ENCODE assay signal across 8 cellular contexts in the genomic region with DNA sequence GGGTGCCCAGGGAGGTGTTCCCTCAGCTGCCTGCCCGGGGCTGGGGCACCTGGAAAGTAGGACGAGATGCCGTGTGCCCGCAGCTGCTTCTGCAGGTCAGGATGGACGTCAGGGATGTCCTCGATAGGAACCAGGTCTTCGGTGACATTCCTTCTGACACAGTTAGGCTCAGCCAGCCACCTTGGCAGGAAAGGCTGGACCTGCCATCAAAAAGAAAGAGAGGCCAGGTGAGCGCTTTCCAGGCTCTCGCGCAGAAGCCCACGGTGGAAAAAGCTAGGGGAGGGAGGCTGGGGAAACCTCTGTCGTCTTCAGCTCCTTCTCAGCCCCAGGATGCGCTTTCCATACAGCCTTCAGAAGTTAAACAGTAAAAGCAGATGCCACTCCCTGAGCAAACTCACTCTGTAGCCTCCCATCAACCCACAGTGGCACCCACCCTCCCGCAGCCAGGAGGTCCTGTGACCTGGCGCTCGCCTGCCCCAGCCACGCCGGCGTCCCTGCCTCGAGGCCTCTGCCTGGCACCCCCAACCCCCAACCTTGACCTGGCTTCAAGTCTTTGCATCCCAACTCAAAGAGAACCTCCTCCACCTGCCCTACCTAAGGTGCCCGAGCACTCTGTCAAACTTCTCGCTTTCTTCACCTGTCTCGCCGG. TPM values are rescaled to one million over a fixed set of nuclear protein-coding genes. Genes with fewer than 3 reads are reported as not detected.
DNase-seq lines count a peak whose midpoint lies in the region; ATAC-seq and TF ChIP-seq lines count a peak whose summit lies in the region.

No MANE protein-coding gene starts in this region.

- H3K4me3 Mint-ChIP-seq in Calu3 (ENCODE audit: low read depth, unreplicated experiment), result peak overlapping the region; percentile 95

- 0 out of 2 replicates have a peak, but pooled peaks cover 6% of the 10 kb centered on the region for H4K20me1 ChIP-seq in PC-9 (ENCODE audit: insufficient read depth)

- H3K27ac Mint-ChIP-seq in Calu3 (ENCODE audit: unreplicated experiment), result peak overlapping the region; percentile 85

- H3K27me3 ChIP-seq in PC-9 (ENCODE audit: insufficient read depth, low read depth) (no peaks in the 10 kb centered on the region), esophagus muscularis mucosa (no peaks in the 10 kb centered on the region), parathyroid adenoma (ENCODE audit: control insufficient read depth, insufficient read depth, low read length) (no peaks in the 10 kb centered on the region)

- H3K4me1 Mint-ChIP-seq in Calu3 (ENCODE audit: low read depth, unreplicated experiment), result peaks cover 20% of the 10 kb centered on the region

- peaks cover 83% of the 10 kb centered on the region for H3K36me3 Mint-ChIP-seq in Calu3 (ENCODE audit: insufficient read depth, unreplicated experiment)

- TF ChIP-seq POLR2A in esophagus muscularis mucosa (IDR thresholded peaks at IDR 0.05; ENCODE audit: low read depth), result no peak

- no peaks in the 10 kb centered on the region for H3F3A ChIP-seq in PC-9 (ENCODE audit: insufficient read depth, low read depth)

- H3K36me3 ChIP-seq in PC-9 (ENCODE audit: low read depth) (peaks cover 16% of the 10 kb centered on the region), esophagus muscularis mucosa (peaks cover 29 to 66% (median 59%) of the 10 kb centered on the region in 4 donors), parathyroid adenoma (ENCODE audit: control insufficient read depth, insufficient read depth, low read length) (no peaks in the 10 kb centered on the region)

- H3K9me3 ChIP-seq in PC-9 (ENCODE audit: insufficient read depth, low read depth) (no peaks in the 10 kb centered on the region), esophagus muscularis mucosa (no peaks in the 10 kb centered on the region), parathyroid adenoma (ENCODE audit: control insufficient read depth, low read length) (no peaks in the 10 kb centered on the region)

- no peak overlapping the region for H3K9ac ChIP-seq in parathyroid adenoma

- CTCF ChIA-PET in Calu3 (lab: Charles Lee) (interaction anchor here (0.5 to 1.7 kb wide), 2 partner anchors 11 to 185 kb away, joined by 5 to 9 read pairs; no protein-coding TSS in a partner anchor), PC-9 (lab: Charles Lee) (no interaction called here)

- DNase-seq in Calu3 (no peak), PC-9 (no peak), esophagus muscularis mucosa (ENCODE audit: extremely low spot score) (no peak), NCI-H2196 treated with DMSO at 0.1 percent for 48 hours (lab: John Stamatoyannopoulos, UW; ENCODE audit: unreplicated experiment) (no peak), iPS-NIHi7 (ENCODE audit: extremely low spot score) (no peak), Ammon's horn (ENCODE audit: low spot score) (no peak)

- intact Hi-C loops in Calu3 (cut with micrococcal nuclease; ENCODE audit: unreplicated experiment), result no loop called here
- intact Hi-C loops in PC-9 (cut with micrococcal nuclease; ENCODE audit: unreplicated experiment), result no loop called here
- intact Hi-C loops in esophagus muscularis mucosa (cut with DNase I), result loop anchor here (5.0 to 10.0 kb wide), 2 partner anchors 61 to 352 kb away; a partner anchor contains a TSS

- H3K4me1 ChIP-seq in PC-9 (replicated peaks; ENCODE audit: insufficient read depth) (peaks cover 13% of the 10 kb centered on the region), esophagus muscularis mucosa (peaks cover 23 to 52% (median 32%) of the 10 kb centered on the region in 4 donors), parathyroid adenoma (peaks cover 12% of the 10 kb centered on the region)

- WGBS in esophagus muscularis mucosa, result 84% methylated on average over 23 of the region's 24 CpGs

- TF ChIP-seq EP300 in esophagus muscularis mucosa (IDR thresholded peaks at IDR 0.05), result no peak

- no peaks in the 10 kb centered on the region for H3K9me2 ChIP-seq in PC-9 (ENCODE audit: insufficient read depth)

- no peaks in the 10 kb centered on the region for H3K27me3 Mint-ChIP-seq in Calu3 (ENCODE audit: unreplicated experiment)

- H3K4me3 ChIP-seq in PC-9, result peak overlapping the region; percentile 99
- H3K4me3 ChIP-seq in esophagus muscularis mucosa, result peak overlapping the region; percentile 80 to 99 (median 90)
- peak overlapping the region; percentile 55 for H3K4me3 ChIP-seq in parathyroid adenoma (ENCODE audit: low read depth, low read length)

- H3K9me3 Mint-ChIP-seq in Calu3 (ENCODE audit: low read depth, unreplicated experiment), result no peaks in the 10 kb centered on the region

- H3K27ac ChIP-seq in PC-9, result no peak overlapping the region
- H3K27ac ChIP-seq in esophagus muscularis mucosa (replicated peaks in 1 of 4), result no peak overlapping the region
- no peak overlapping the region for H3K27ac ChIP-seq in parathyroid adenoma

- TF ChIP-seq CTCF in Calu3 (IDR thresholded peaks at IDR 0.05; ENCODE audit: unreplicated experiment) (no peak), PC-9 (conservative IDR thresholded peaks at IDR 0.05) (no peak), esophagus muscularis mucosa (IDR thresholded peaks at IDR 0.05) (no peak), parathyroid adenoma (IDR thresholded peaks at IDR 0.05) (no peak)

- POLR2A ChIA-PET in PC-9 (lab: Charles Lee; ENCODE audit: unreplicated experiment), result no interaction called here

- BruUV-seq in Calu3 (replicated peaks; lab: Mats Ljungman, UMichigan) (no TSS peak), PC-9 (replicated peaks; lab: Mats Ljungman, UMichigan) (TSS peak; percentile 32)

- H2AFZ ChIP-seq in PC-9 (no peak overlapping the region), parathyroid adenoma (no peak overlapping the region)

- H3K4me2 ChIP-seq in PC-9 (peak overlapping the region; percentile 92), parathyroid adenoma (ENCODE audit: low read length) (peak overlapping the region; percentile 61)

- no peak for ATAC-seq in HG03135 (IDR thresholded peaks at IDR 0.05; ENCODE audit: unreplicated experiment)

- H3K79me2 ChIP-seq in PC-9 (ENCODE audit: low read depth), result peaks cover 31% of the 10 kb centered on the region
- peaks cover 11% of the 10 kb centered on the region for H3K79me2 ChIP-seq in parathyroid adenoma

RNA-seq across cellular contexts. Expression of a gene that starts 1.3 kb away (rescaled TPM):
- 46.3 and 48.0 TPM in 2 replicates for total RNA-seq in Calu3 (2022)
- 16.2 and 19.7 TPM in 2 replicates for total RNA-seq in PC-9 (2021)
- 10 to 100 TPM in 3 of 4 donors, 1 to 10 TPM in 1; 9.1 to 12.8 (median 11.3) TPM for total RNA-seq in esophagus muscularis mucosa

RNA-seq across cellular contexts. Expression of a gene that starts 1.5 kb away (rescaled TPM):
- total RNA-seq in Calu3 (2022) (62.5 and 67.3 TPM in 2 replicates), PC-9 (2021) (24.1 and 27.1 TPM in 2 replicates), esophagus muscularis mucosa (10 to 100 TPM; 10.4 to 15.4 (median 11.5) TPM)
